In the genomic region with DNA sequence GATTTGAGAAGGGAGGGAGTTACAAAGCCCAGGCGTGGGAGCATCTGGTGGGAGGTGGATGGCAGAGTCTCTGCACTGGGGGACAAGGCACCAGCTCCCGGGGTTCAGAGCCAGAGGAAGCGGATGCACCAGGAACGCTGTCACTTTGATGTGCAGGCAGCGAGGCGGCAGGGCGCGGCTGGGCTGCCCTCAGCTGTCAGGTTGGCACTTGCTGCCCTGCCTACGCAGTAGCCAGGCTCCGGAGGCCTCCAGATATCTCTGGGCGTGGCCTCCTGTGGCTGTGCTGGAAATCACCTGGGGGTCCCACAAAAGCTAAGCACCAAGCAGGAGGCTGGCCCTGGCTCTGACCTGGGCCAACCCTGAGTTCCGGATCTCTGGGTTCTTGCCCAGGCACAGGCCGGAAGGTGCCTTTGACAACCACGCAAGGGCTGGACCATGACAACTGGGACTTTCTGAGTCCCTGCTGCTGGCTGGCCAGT, we compare ENCODE assay signal across 1 cellular context.
TF ChIP-seq lines count a peak whose summit lies in the region.

No MANE protein-coding gene starts in this region.

TF ChIP-seq in H1, 55 proteins besides CTCF, POLR2A, EP300 and RAD21:
- no peak for TF ChIP-seq CHD1 (IDR thresholded peaks at IDR 0.05; ENCODE audit: low read depth, low read length)
- no peak for TF ChIP-seq SP2 (IDR thresholded peaks at IDR 0.05; ENCODE audit: low read length)
- no peak for TF ChIP-seq KDM5A (IDR thresholded peaks at IDR 0.05; ENCODE audit: low read length)
- no peak for TF ChIP-seq TEAD4 (IDR thresholded peaks at IDR 0.05; ENCODE audit: low read depth, low read length)
- TF ChIP-seq NANOG (IDR thresholded peaks at IDR 0.05; ENCODE audit: insufficient read depth, low read depth, low read length, poor library complexity, severe bottlenecking) = no peak
- no peak for TF ChIP-seq TBP (IDR thresholded peaks at IDR 0.05; ENCODE audit: low read depth, low read length)
- TF ChIP-seq TAF7 (optimal IDR thresholded peaks at IDR 0.05; ENCODE audit: borderline replicate concordance, low read depth, low read length) = no peak
- TF ChIP-seq RXRA (IDR thresholded peaks at IDR 0.05; ENCODE audit: insufficient read depth, low read depth, low read length) = no peak
- TF ChIP-seq HDAC2 (IDR thresholded peaks at IDR 0.05; ENCODE audit: borderline replicate concordance in 1 of 2, low read depth in 2 of 2, low read length in 2 of 2) = no peak
- no peak for TF ChIP-seq CREB1 (IDR thresholded peaks at IDR 0.05)
- no peak for TF ChIP-seq ATF2 (IDR thresholded peaks at IDR 0.05; ENCODE audit: low read length)
- TF ChIP-seq ASH2L (IDR thresholded peaks at IDR 0.05; ENCODE audit: low read length) = no peak
- no peak for TF ChIP-seq CEBPB (IDR thresholded peaks at IDR 0.05; ENCODE audit: low read depth, low read length)
- TF ChIP-seq BACH1 (IDR thresholded peaks at IDR 0.05; ENCODE audit: low read length) = no peak
- no peak for TF ChIP-seq JUND (IDR thresholded peaks at IDR 0.05; ENCODE audit: low read length)
TF ChIP-seq in H1: peak in this region for 0.
